Comparison of ENCODE assay signal across 24 cellular contexts in genomic region chr2:9291331-9291730, GRCh38.
A peak's percentile ranks its signal among the peaks of the same experiment; 100 is the strongest.
DNase-seq lines count a peak whose midpoint lies in the region; ATAC-seq, FAIRE-seq and TF ChIP-seq lines count a peak whose summit lies in the region.
"Had no signal": no experiment of that assay in that cellular context is flagged by ENCODE, and none has a peak within 500 bp of the region (broad histone marks: within the 10 kb centered on the region; RNA-seq: fewer than 3 reads in every experiment).

No MANE protein-coding gene starts in this region.

- H3K14ac ChIP-seq in H1 (ENCODE audit: insufficient read length), result no peak overlapping the region

- WGBS in H1 (ENCODE audit: extremely low coverage in 1 of 2, insufficient coverage in 1 of 2, insufficient read length in 1 of 2, insufficient replicate concordance in 2 of 2, low coverage in 1 of 2, low lambda C conversion rate in 2 of 2, missing lambda C conversion rate in 1 of 2), 2 experiments, result 90% methylated on average over 12 of the region's 12 CpGs; no CpG with 5 or more reads in 1 of the 2 experiments

- no peak overlapping the region for H2BK20ac ChIP-seq in H1 (ENCODE audit: low read length)

- H3K27ac ChIP-seq in H1 (ENCODE audit: low read depth, low read length), result no peak overlapping the region
- H3K27ac ChIP-seq: C4-2B, Peyer's patch had no signal

- no peak overlapping the region for H2AFZ ChIP-seq in H1 (ENCODE audit: low read length)

- no peak overlapping the region for H3K4me2 ChIP-seq in H1 (ENCODE audit: insufficient read depth in 1 of 2, low read depth in 2 of 2, low read length in 2 of 2)
- no peak overlapping the region for H3K4me2 ChIP-seq in skeletal muscle satellite cell (ENCODE audit: low read length)
- H3K4me2 ChIP-seq: A549 had no signal

- CTCF ChIA-PET in H1 (lab: Charles Lee; ENCODE audit: partially characterized antibody), result no interaction called here
- CTCF ChIA-PET in activated CD4-positive, alpha-beta memory T cell treated with anti-CD3 and anti-CD28 coated beads for 36 hours (lab: Charles Lee), result no interaction called here

- no peak overlapping the region for H2BK12ac ChIP-seq in H1 (ENCODE audit: low read depth, low read length)

- H3K4me3 Mint-ChIP-seq in activated CD4-positive, alpha-beta memory T cell treated with anti-CD3 and anti-CD28 coated beads for 36 hours, result no peak overlapping the region
- H3K4me3 Mint-ChIP-seq: CD8-positive, alpha-beta T cell had no signal

- H2AK5ac ChIP-seq in H1 (ENCODE audit: low read depth, low read length), result 0 out of 2 replicates have a peak overlapping the region, but pooled peaks have one; percentile 57

- H3K4me3 ChIP-seq in H1 (ENCODE audit: extremely low read depth in 1 of 4, insufficient read depth in 2 of 4, low read depth in 3 of 4, low read length in 4 of 4) (no peak overlapping the region), skeletal muscle satellite cell (ENCODE audit: low read length) (no peak overlapping the region)
- H3K4me3 ChIP-seq: A549, K562, MG63, Peyer's patch had no signal

- no peak for TF ChIP-seq RAD21 in H1 (IDR thresholded peaks at IDR 0.05 in 1 of 2, conservative IDR thresholded peaks at IDR 0.05 in 1 of 2; ENCODE audit: low read depth in 2 of 2, low read length in 2 of 2)

- no peak for ATAC-seq in HG03175 (IDR thresholded peaks at IDR 0.05; ENCODE audit: unreplicated experiment)
- ATAC-seq: A549; CD8-positive, alpha-beta T cell; HepG2; K562; SK-N-SH treated with all-trans-retinoic acid at 6 μM for 48 hours had no signal

- H3K4me1 Mint-ChIP-seq in activated CD4-positive, alpha-beta memory T cell treated with anti-CD3 and anti-CD28 coated beads for 36 hours (ENCODE audit: low read depth), result no peaks in the 10 kb centered on the region

- no peak overlapping the region for H2BK5ac ChIP-seq in H1 (ENCODE audit: low read depth, low read length)

- H3K9ac ChIP-seq in H1 (replicated peaks in 1 of 4; ENCODE audit: extremely low read depth in 1 of 4, low read depth in 3 of 4, low read length in 3 of 4) (no peak overlapping the region), skeletal muscle satellite cell (ENCODE audit: low read depth, low read length) (peak overlapping the region; percentile 57)

- H3K27me3 ChIP-seq in H1 (replicated peaks in 1 of 4; ENCODE audit: control insufficient read depth in 3 of 4, extremely low read depth in 1 of 4, insufficient read depth in 3 of 4, low read length in 3 of 4) (no peaks in the 10 kb centered on the region; a peak in 1 of 7 replicates), skeletal muscle satellite cell (ENCODE audit: control insufficient read depth, insufficient read depth, low read length) (no peaks in the 10 kb centered on the region)
- H3K27me3 ChIP-seq: MG63, Peyer's patch had no signal

- no peak overlapping the region for H4K8ac ChIP-seq in H1 (ENCODE audit: extremely low read depth, insufficient read depth, low read length)

- H3K23ac ChIP-seq in H1 (ENCODE audit: insufficient read length), result no peak overlapping the region

- no peak for TF ChIP-seq EP300 in H1 (IDR thresholded peaks at IDR 0.05; ENCODE audit: borderline replicate concordance in 1 of 2, low read depth in 2 of 2, low read length in 2 of 2)

- H3K4ac ChIP-seq in H1 (replicated peaks; ENCODE audit: insufficient read length, low read depth, low read length), result no peak overlapping the region

- H3K56ac ChIP-seq in H1 (replicated peaks; ENCODE audit: insufficient read length, low read depth, low read length), result no peak overlapping the region

- H3K4me1 ChIP-seq in H1 (replicated peaks in 1 of 4; ENCODE audit: control insufficient read depth in 3 of 4, insufficient read depth in 4 of 4, low read length in 3 of 4) (peaks cover 2 to 21% (median 11%) of the 10 kb centered on the region in 4 experiments), skeletal muscle satellite cell (ENCODE audit: control insufficient read depth, insufficient read depth, low read length) (peaks cover 54% of the 10 kb centered on the region)
- H3K4me1 ChIP-seq: Peyer's patch had no signal

- no peak for TF ChIP-seq CTCF in H1 (IDR thresholded peaks at IDR 0.05; ENCODE audit: control extremely low read depth in 1 of 3, insufficient read depth in 1 of 3, low read depth in 1 of 3, low read length in 3 of 3)

- no peaks in the 10 kb centered on the region; the same call in 1 of the 2 replicates for H3K79me1 ChIP-seq in H1 (ENCODE audit: low read depth, low read length)

- intact Hi-C loops in activated CD4-positive, alpha-beta memory T cell treated with anti-CD3 and anti-CD28 coated beads for 36 hours (cut with micrococcal nuclease), result no loop called here

- H3K27me3 Mint-ChIP-seq in activated CD4-positive, alpha-beta memory T cell treated with anti-CD3 and anti-CD28 coated beads for 36 hours, result peaks cover 14% of the 10 kb centered on the region

- no peaks in the 10 kb centered on the region for H3K36me3 Mint-ChIP-seq in activated CD4-positive, alpha-beta memory T cell treated with anti-CD3 and anti-CD28 coated beads for 36 hours
- H3K36me3 Mint-ChIP-seq: CD8-positive, alpha-beta T cell had no signal

- no peaks in the 10 kb centered on the region for H3K9me3 Mint-ChIP-seq in activated CD4-positive, alpha-beta memory T cell treated with anti-CD3 and anti-CD28 coated beads for 36 hours
- H3K9me3 Mint-ChIP-seq: CD8-positive, alpha-beta T cell had no signal

- no peak for TF ChIP-seq POLR2A in H1 (IDR thresholded peaks at IDR 0.05; ENCODE audit: control extremely low read depth in 1 of 2, low read depth in 2 of 2, low read length in 2 of 2)

- no peak overlapping the region for H4K91ac ChIP-seq in H1 (replicated peaks; ENCODE audit: insufficient read length, low read length)

- no peak overlapping the region for H2BK120ac ChIP-seq in H1 (replicated peaks; ENCODE audit: low read depth, low read length)

- no peaks in the 10 kb centered on the region; a peak in 1 of 4 replicates for H3K79me2 ChIP-seq in H1 (ENCODE audit: control insufficient read depth in 1 of 2, insufficient read depth in 2 of 2, low read length in 2 of 2)

- no peak for FAIRE-seq in H1 (lab: Jason Lieb, UNC)
- FAIRE-seq: A549, G401.6, H54, HepG2, K562 had no signal

- H3K36me3 ChIP-seq in H1 (ENCODE audit: control insufficient read depth in 2 of 4, insufficient read depth in 4 of 4, low read length in 3 of 4), result no peaks in the 10 kb centered on the region
- H3K36me3 ChIP-seq in skeletal muscle satellite cell (ENCODE audit: insufficient read depth, low read length), result peaks cover 24% of the 10 kb centered on the region
- H3K36me3 ChIP-seq: Peyer's patch had no signal

- H2BK15ac ChIP-seq in H1 (ENCODE audit: low read length), result no peak overlapping the region

- no peaks in the 10 kb centered on the region for H4K20me1 ChIP-seq in H1 (replicated peaks in 1 of 2; ENCODE audit: control insufficient read depth in 1 of 2, insufficient read depth in 2 of 2, low read length in 2 of 2)

- H3K23me2 ChIP-seq in H1 (ENCODE audit: low read depth, low read length), result no peaks in the 10 kb centered on the region

- H3K18ac ChIP-seq in H1 (ENCODE audit: extremely low read depth, low read length), result no peak overlapping the region

- no peak overlapping the region for H3K27ac Mint-ChIP-seq in activated CD4-positive, alpha-beta memory T cell treated with anti-CD3 and anti-CD28 coated beads for 36 hours
- H3K27ac Mint-ChIP-seq: CD8-positive, alpha-beta T cell had no signal

- POLR2A ChIA-PET in H1 (lab: Charles Lee; ENCODE audit: partially characterized antibody), result interaction anchor here (1.6 kb wide), 1 partner anchor 9 kb away, joined by 5 read pairs; no protein-coding TSS in a partner anchor
- POLR2A ChIA-PET in activated CD4-positive, alpha-beta memory T cell treated with anti-CD3 and anti-CD28 coated beads for 36 hours (lab: Charles Lee), result no interaction called here

- H4K5ac ChIP-seq in H1 (ENCODE audit: insufficient read length, low read depth, low read length), result no peak overlapping the region

- H3K9me3 ChIP-seq in H1 (ENCODE audit: insufficient read depth in 2 of 2, low read depth in 1 of 2, low read length in 1 of 2) (no peaks in the 10 kb centered on the region), skeletal muscle satellite cell (replicated peaks; ENCODE audit: low read length) (no peaks in the 10 kb centered on the region)
- H3K9me3 ChIP-seq: A549, Caco-2, MG63, Peyer's patch had no signal

- peak; percentile 94 for DNase-seq in LHCN-M2 (ENCODE audit: low read depth)
- DNase-seq in H1 (ENCODE audit: low read depth in 1 of 2, low spot score in 2 of 2), result no peak
- peak; percentile 90 for DNase-seq in myocyte (ENCODE audit: low read depth)
- DNase-seq in NCI-H2029 treated with DMSO at 0.1 percent for 48 hours (lab: John Stamatoyannopoulos, UW), result no peak
- no peak for DNase-seq in activated CD4-positive, alpha-beta memory T cell treated with anti-CD3 and anti-CD28 coated beads for 36 hours
- DNase-seq in activated CD8-positive, alpha-beta memory T cell treated with anti-CD3 and anti-CD28 coated beads, Interleukin-2, amount 50 U/mL, for 48 hours, result no peak
- DNase-seq: AML-193; Caco-2; CD8-positive, alpha-beta T cell; Kasumi-1; MG63; NCI-H2029; NCI-H2227 treated with DMSO at 0.1 percent for 48 hours; NCI-H69; Peyer's patch had no signal

TF ChIP-seq in H1, 55 proteins besides CTCF, POLR2A, EP300 and RAD21 (continues in another document):
- no peak for TF ChIP-seq PHF8 (conservative IDR thresholded peaks at IDR 0.05; ENCODE audit: low read depth, low read length)
- no peak for TF ChIP-seq GTF2F1 (IDR thresholded peaks at IDR 0.05; ENCODE audit: borderline replicate concordance, low read depth, low read length)
- TF ChIP-seq CHD2 (IDR thresholded peaks at IDR 0.05; ENCODE audit: low read length), result no peak
- no peak for TF ChIP-seq ZNF274 (IDR thresholded peaks at IDR 0.05; ENCODE audit: borderline replicate concordance, extremely low read depth, low read length)
- no peak for TF ChIP-seq RFX5 (IDR thresholded peaks at IDR 0.05; ENCODE audit: borderline replicate concordance, low read depth, low read length)
- TF ChIP-seq, protein P1, sequence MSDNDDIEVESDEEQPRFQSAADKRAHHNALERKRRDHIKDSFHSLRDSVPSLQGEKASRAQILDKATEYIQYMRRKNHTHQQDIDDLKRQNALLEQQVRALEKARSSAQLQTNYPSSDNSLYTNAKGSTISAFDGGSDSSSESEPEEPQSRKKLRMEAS (IDR thresholded peaks at IDR 0.05), result no peak
- no peak for TF ChIP-seq MAFK (IDR thresholded peaks at IDR 0.05; ENCODE audit: low read depth, low read length)
- no peak for TF ChIP-seq RBBP5 (IDR thresholded peaks at IDR 0.05; ENCODE audit: borderline replicate concordance, low read depth, low read length)
- no peak for TF ChIP-seq TEAD4 (IDR thresholded peaks at IDR 0.05; ENCODE audit: low read depth, low read length)
- TF ChIP-seq SP1 (IDR thresholded peaks at IDR 0.05; ENCODE audit: low read depth, low read length), result no peak
- TF ChIP-seq BRCA1 (IDR thresholded peaks at IDR 0.05; ENCODE audit: low read depth, low read length), result no peak
- no peak for TF ChIP-seq TCF12 (IDR thresholded peaks at IDR 0.05; ENCODE audit: low read depth, low read length)
- TF ChIP-seq HDAC2 (IDR thresholded peaks at IDR 0.05; ENCODE audit: borderline replicate concordance in 1 of 2, low read depth in 2 of 2, low read length in 2 of 2), result no peak
- TF ChIP-seq CREB1 (IDR thresholded peaks at IDR 0.05), result no peak
- no peak for TF ChIP-seq BACH1 (IDR thresholded peaks at IDR 0.05; ENCODE audit: low read length)

Comparison
In these comparisons a context has a peak if more than half of its experiments do, and no peak if none do; other contexts are left out.
1. DNase-seq: peak in LHCN-M2 (single experiment) and myocyte (single experiment); none in H1 (0 of 2), NCI-H2029 treated with DMSO at 0.1 percent for 48 hours (single experiment), activated CD4-positive, alpha-beta memory T cell treated with anti-CD3 and anti-CD28 coated beads for 36 hours (single experiment) and activated CD8-positive, alpha-beta memory T cell treated with anti-CD3 and anti-CD28 coated beads, Interleukin-2, amount 50 U/mL, for 48 hours (single experiment).